1 cellular context compared by ENCODE assay signal in genomic region chr7:134780166-134780853, GRCh38.
TF ChIP-seq lines count a peak whose summit lies in the region.

No MANE protein-coding gene starts in this region.

TF ChIP-seq in HepG2, 621 proteins besides CTCF, POLR2A, EP300 and RAD21 (continued from another document):
- TF ChIP-seq TIGD3 (CRISPR knock-in tag; IDR thresholded peaks at IDR 0.05; ENCODE audit: borderline replicate concordance), result no peak
- no peak for TF ChIP-seq RARA (CRISPR knock-in tag; IDR thresholded peaks at IDR 0.05)
- TF ChIP-seq ZFP37 (CRISPR knock-in tag; IDR thresholded peaks at IDR 0.05; ENCODE audit: borderline replicate concordance), result no peak
- no peak for TF ChIP-seq SIX1 (CRISPR knock-in tag; IDR thresholded peaks at IDR 0.05; ENCODE audit: borderline replicate concordance)
- no peak for TF ChIP-seq MAFG (CRISPR knock-in tag; IDR thresholded peaks at IDR 0.05)
- no peak for TF ChIP-seq ZFP36L2 (CRISPR knock-in tag; IDR thresholded peaks at IDR 0.05)
- no peak for TF ChIP-seq ZNF792 (CRISPR knock-in tag; IDR thresholded peaks at IDR 0.05)
- TF ChIP-seq SMAD1 (CRISPR knock-in tag; IDR thresholded peaks at IDR 0.05; ENCODE audit: borderline replicate concordance, low read depth), result no peak
- TF ChIP-seq SP4 (CRISPR knock-in tag; IDR thresholded peaks at IDR 0.05), result no peak
- TF ChIP-seq, protein P1, sequence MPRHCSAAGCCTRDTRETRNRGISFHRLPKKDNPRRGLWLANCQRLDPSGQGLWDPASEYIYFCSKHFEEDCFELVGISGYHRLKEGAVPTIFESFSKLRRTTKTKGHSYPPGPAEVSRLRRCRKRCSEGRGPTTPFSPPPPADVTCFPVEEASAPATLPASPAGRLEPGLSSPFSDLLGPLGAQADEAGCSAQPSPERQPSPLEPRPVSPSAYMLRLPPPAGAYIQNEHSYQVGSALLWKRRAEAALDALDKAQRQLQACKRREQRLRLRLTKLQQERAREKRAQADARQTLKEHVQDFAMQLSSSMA (CRISPR knock-in tag; IDR thresholded peaks at IDR 0.05), result no peak
